14 cellular contexts compared by ENCODE assay signal in genomic region chr5:100313657-100314056, GRCh38.
"Had no signal": no experiment of that assay in that cellular context is flagged by ENCODE, and none has a peak within 500 bp of the region (broad histone marks: within the 10 kb centered on the region; RNA-seq: fewer than 3 reads in every experiment).

No MANE protein-coding gene starts in this region.

- DNase-seq: activated CD4-positive, CD25-positive, alpha-beta regulatory T cell treated with anti-CD3 and anti-CD28 coated beads, Interleukin-2, amount 50 U/mL, for 72 hours; activated naive CD4-positive, alpha-beta T cell treated with anti-CD3 and anti-CD28 coated beads for 36 hours; activated naive CD8-positive, alpha-beta T cell treated with anti-CD3 and anti-CD28 coated beads, Interleukin-2, amount 50 U/mL, for 24 hours; activated T-cell treated with anti-CD3 and anti-CD28 coated beads, Interleukin-2, amount 50 U/mL, for 1 hour; cerebellar nuclear complex; gastrocnemius medialis; heart left ventricle; immature natural killer cell; mesendoderm; nucleus accumbens; posterior cingulate gyrus; retina; upper lobe of right lung had no signal

- ATAC-seq: activated naive CD8-positive, alpha-beta T cell treated with anti-CD3 and anti-CD28 coated beads, Interleukin-2, amount 50 U/mL, for 24 hours; gastrocnemius medialis; heart left ventricle; stimulated activated effector memory CD8-positive, alpha-beta T cell treated with anti-CD3 and anti-CD28 coated beads, Interleukin-12 subunit alpha, Interleukin-12 subunit beta, amount 100 ng/mL, for 72 hours; upper lobe of right lung had no signal
